Comparison of ENCODE assay signal across 14 cellular contexts in the genomic region with DNA sequence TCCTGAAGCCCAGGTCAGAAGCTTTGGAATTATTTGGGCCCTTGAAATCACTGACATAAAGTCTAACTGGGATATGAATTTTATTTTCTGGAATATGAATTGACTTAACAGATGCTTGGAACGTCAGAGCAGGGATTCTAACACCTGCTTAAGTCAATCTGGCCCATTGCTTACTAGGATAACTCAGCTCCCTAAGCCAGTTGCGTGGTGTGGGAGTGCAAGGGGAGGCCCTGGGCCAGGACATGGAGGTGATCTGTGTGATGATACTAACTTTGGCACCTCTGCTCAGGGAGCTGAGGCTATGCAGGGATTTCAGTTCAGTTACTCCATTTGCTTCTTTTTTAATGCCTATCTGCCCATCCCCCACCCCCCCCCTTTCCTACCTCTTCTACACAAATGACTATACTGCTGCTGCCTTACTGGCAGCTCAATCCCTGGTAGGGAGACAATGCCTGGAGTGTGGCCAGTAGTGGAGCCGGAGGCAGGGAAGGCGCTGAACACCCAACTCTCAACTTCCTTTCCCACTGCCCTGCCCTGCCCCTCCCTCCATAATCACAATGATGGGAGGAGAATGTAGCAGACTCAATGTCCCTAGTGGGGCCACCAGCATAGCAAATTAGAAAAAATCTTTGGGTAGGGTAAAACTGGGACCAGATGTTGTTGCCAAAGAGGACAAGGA. TPM values are rescaled to one million over a fixed set of nuclear protein-coding genes. Genes with fewer than 3 reads are reported as not detected.
A peak's percentile ranks its signal among the peaks of the same experiment; 100 is the strongest.
DNase-seq lines count a peak whose midpoint lies in the region; ATAC-seq lines count a peak whose summit lies in the region.
"Had no signal": no experiment of that assay in that cellular context is flagged by ENCODE, and none has a peak within 500 bp of the region (broad histone marks: within the 10 kb centered on the region; RNA-seq: fewer than 3 reads in every experiment).

No MANE protein-coding gene starts in this region.

- H3K4me1 Mint-ChIP-seq in T-helper 2 cell treated with Interferon-gamma antibody and Interleukin-4, amounts not matched to agents 5 μg/mL and 100 μg/mL, for 36 hours (ENCODE audit: low read depth): peaks cover 10% of the 10 kb centered on the region
- H3K4me1 Mint-ChIP-seq in central memory CD8-positive, alpha-beta T cell: peaks cover 20% of the 10 kb centered on the region
- peaks cover 27 to 44% of the 10 kb centered on the region in 2 donors for H3K4me1 Mint-ChIP-seq in stimulated activated naive B cell treated with anti-CD40 and anti-IgM and Interleukin-4, amounts not matched to agents 10 μg/mL and 1 μg/mL and 100 μg/mL, for 72 hours

- peak; percentile 1 for DNase-seq in T-helper 2 cell treated with Interferon-gamma antibody and Interleukin-4, amounts not matched to agents 5 μg/mL and 100 μg/mL, for 36 hours (ENCODE audit: low spot score)
- DNase-seq in central memory CD8-positive, alpha-beta T cell (ENCODE audit: low spot score in 2 of 2): no peak
- peak; percentile 42 for DNase-seq in left lobe of liver (ENCODE audit: low spot score)
- no peak for DNase-seq in stimulated activated naive B cell treated with anti-CD40 and anti-IgM and Interleukin-4, amounts not matched to agents 10 μg/mL and 1 μg/mL and 100 μg/mL, for 72 hours
- DNase-seq in stimulated activated naive CD8-positive, alpha-beta T cell treated with anti-CD3 and anti-CD28 coated beads, Interleukin-15, Interleukin-2, amounts not matched to agents 100 U/mL and 50 U/mL, for 24 hours: no peak
- DNase-seq: activated CD4-positive, alpha-beta T cell treated with anti-CD3 and anti-CD28 coated beads, Interleukin-2, amount 50 U/mL, for 48 hours; activated naive CD4-positive, alpha-beta T cell treated with anti-CD3 and anti-CD28 coated beads for 36 hours; CD8-positive, alpha-beta memory T cell; NCI-H1436 treated with DMSO at 0.1 percent for 48 hours; NCI-H510A treated with DMSO at 0.1 percent for 48 hours; T1000 had no signal

- no peak overlapping the region for H3K27ac Mint-ChIP-seq in T-helper 2 cell treated with Interferon-gamma antibody and Interleukin-4, amounts not matched to agents 5 μg/mL and 100 μg/mL, for 36 hours
- H3K27ac Mint-ChIP-seq in central memory CD8-positive, alpha-beta T cell (ENCODE audit: low read depth): peak overlapping the region; percentile 68
- peak overlapping the region; percentile 93 for H3K27ac Mint-ChIP-seq in stimulated activated naive B cell treated with anti-CD40 and anti-IgM and Interleukin-4, amounts not matched to agents 10 μg/mL and 1 μg/mL and 100 μg/mL, for 72 hours
- H3K27ac Mint-ChIP-seq: activated naive CD4-positive, alpha-beta T cell treated with anti-CD3 and anti-CD28 coated beads for 36 hours; stimulated activated naive CD8-positive, alpha-beta T cell treated with anti-CD3 and anti-CD28 coated beads, Interleukin-15, Interleukin-2, amounts not matched to agents 100 ng/mL and 50 ng/mL, for 24 hours had no signal

- H3K9me3 Mint-ChIP-seq in T-helper 2 cell treated with Interferon-gamma antibody and Interleukin-4, amounts not matched to agents 5 μg/mL and 100 μg/mL, for 36 hours: no peaks in the 10 kb centered on the region
- H3K9me3 Mint-ChIP-seq in central memory CD8-positive, alpha-beta T cell: no peaks in the 10 kb centered on the region
- H3K9me3 Mint-ChIP-seq in stimulated activated naive B cell treated with anti-CD40 and anti-IgM and Interleukin-4, amounts not matched to agents 10 μg/mL and 1 μg/mL and 100 μg/mL, for 72 hours: no peaks in the 10 kb centered on the region
- H3K9me3 Mint-ChIP-seq: activated naive CD4-positive, alpha-beta T cell treated with anti-CD3 and anti-CD28 coated beads for 36 hours; CD8-positive, alpha-beta memory T cell; stimulated activated naive CD8-positive, alpha-beta T cell treated with anti-CD3 and anti-CD28 coated beads, Interleukin-15, Interleukin-2, amounts not matched to agents 100 ng/mL and 50 ng/mL, for 24 hours had no signal

- no peaks in the 10 kb centered on the region for H3K27me3 Mint-ChIP-seq in T-helper 2 cell treated with Interferon-gamma antibody and Interleukin-4, amounts not matched to agents 5 μg/mL and 100 μg/mL, for 36 hours (ENCODE audit: low read depth)
- no peaks in the 10 kb centered on the region for H3K27me3 Mint-ChIP-seq in central memory CD8-positive, alpha-beta T cell
- H3K27me3 Mint-ChIP-seq in stimulated activated naive B cell treated with anti-CD40 and anti-IgM and Interleukin-4, amounts not matched to agents 10 μg/mL and 1 μg/mL and 100 μg/mL, for 72 hours: no peaks in the 10 kb centered on the region
- H3K27me3 Mint-ChIP-seq: stimulated activated naive CD8-positive, alpha-beta T cell treated with anti-CD3 and anti-CD28 coated beads, Interleukin-15, Interleukin-2, amounts not matched to agents 100 ng/mL and 50 ng/mL, for 24 hours had no signal

- H3K36me3 Mint-ChIP-seq in T-helper 2 cell treated with Interferon-gamma antibody and Interleukin-4, amounts not matched to agents 5 μg/mL and 100 μg/mL, for 36 hours (ENCODE audit: low read depth): peaks cover 12% of the 10 kb centered on the region
- peaks cover 8% of the 10 kb centered on the region for H3K36me3 Mint-ChIP-seq in central memory CD8-positive, alpha-beta T cell (ENCODE audit: insufficient read depth)
- H3K36me3 Mint-ChIP-seq in stimulated activated naive B cell treated with anti-CD40 and anti-IgM and Interleukin-4, amounts not matched to agents 10 μg/mL and 1 μg/mL and 100 μg/mL, for 72 hours: peaks cover 23 to 52% of the 10 kb centered on the region in 2 donors

- no peak for ATAC-seq in central memory CD8-positive, alpha-beta T cell (replicated peaks; ENCODE audit: extremely low read depth, poor library complexity, severe bottlenecking)
- ATAC-seq in left lobe of liver: no peak
- peak in 1 of 2 donors; percentile 12 for ATAC-seq in stimulated activated naive B cell treated with anti-CD40 and anti-IgM and Interleukin-4, amounts not matched to agents 10 μg/mL and 1 μg/mL and 100 μg/mL, for 72 hours (replicated peaks)
- no peak for ATAC-seq in HG02973 (IDR thresholded peaks at IDR 0.05; ENCODE audit: unreplicated experiment)
- ATAC-seq in stimulated activated naive CD8-positive, alpha-beta T cell treated with anti-CD3 and anti-CD28 coated beads, Interleukin-15, Interleukin-2, amounts not matched to agents 100 U/mL and 50 U/mL, for 24 hours: no peak
- ATAC-seq in HG03520 (IDR thresholded peaks at IDR 0.05; ENCODE audit: unreplicated experiment): no peak

- H3K4me3 Mint-ChIP-seq in T-helper 2 cell treated with Interferon-gamma antibody and Interleukin-4, amounts not matched to agents 5 μg/mL and 100 μg/mL, for 36 hours: no peak overlapping the region
- no peak overlapping the region for H3K4me3 Mint-ChIP-seq in central memory CD8-positive, alpha-beta T cell
- H3K4me3 Mint-ChIP-seq in stimulated activated naive B cell treated with anti-CD40 and anti-IgM and Interleukin-4, amounts not matched to agents 10 μg/mL and 1 μg/mL and 100 μg/mL, for 72 hours: peak overlapping the region; percentile 5 to 46
- H3K4me3 Mint-ChIP-seq: activated naive CD4-positive, alpha-beta T cell treated with anti-CD3 and anti-CD28 coated beads for 36 hours; CD8-positive, alpha-beta memory T cell; stimulated activated naive CD8-positive, alpha-beta T cell treated with anti-CD3 and anti-CD28 coated beads, Interleukin-15, Interleukin-2, amounts not matched to agents 100 ng/mL and 50 ng/mL, for 24 hours had no signal

RNA-seq across cellular contexts. Expression of a gene that starts 19.5 kb away (rescaled TPM):
- 1.1 TPM for total RNA-seq in left lobe of liver

RNA-seq across cellular contexts. Expression of a gene that starts 36.0 kb away (rescaled TPM):
- 3.2 TPM for total RNA-seq in left lobe of liver

Comparison
In these comparisons a context has a peak if more than half of its experiments do, and no peak if none do; other contexts are left out.
1. DNase-seq: peak in T-helper 2 cell treated with Interferon-gamma antibody and Interleukin-4, amounts not matched to agents 5 μg/mL and 100 μg/mL, for 36 hours (single experiment) and left lobe of liver (single experiment); none in central memory CD8-positive, alpha-beta T cell (0 of 2), stimulated activated naive B cell treated with anti-CD40 and anti-IgM and Interleukin-4, amounts not matched to agents 10 μg/mL and 1 μg/mL and 100 μg/mL, for 72 hours (single experiment) and stimulated activated naive CD8-positive, alpha-beta T cell treated with anti-CD3 and anti-CD28 coated beads, Interleukin-15, Interleukin-2, amounts not matched to agents 100 U/mL and 50 U/mL, for 24 hours (single experiment).
2. H3K4me3 Mint-ChIP-seq: peak in stimulated activated naive B cell treated with anti-CD40 and anti-IgM and Interleukin-4, amounts not matched to agents 10 μg/mL and 1 μg/mL and 100 μg/mL, for 72 hours (2 of 2); none in T-helper 2 cell treated with Interferon-gamma antibody and Interleukin-4, amounts not matched to agents 5 μg/mL and 100 μg/mL, for 36 hours (single experiment) and central memory CD8-positive, alpha-beta T cell (single experiment).